Comparison of ENCODE assay signal across 1 cellular context in genomic region chr12:106586535-106586802, GRCh38.
TF ChIP-seq lines count a peak whose summit lies in the region.

No MANE protein-coding gene starts in this region.

TF ChIP-seq in WTC11, 78 proteins besides CTCF, POLR2A, EP300 and RAD21 (continued from another document):
- TF ChIP-seq ARID4B (CRISPR knock-in tag; IDR thresholded peaks at IDR 0.05; ENCODE audit: borderline replicate concordance) (no peak), KAT7 (CRISPR knock-in tag; IDR thresholded peaks at IDR 0.05; ENCODE audit: borderline replicate concordance) (no peak), ERG (CRISPR knock-in tag; IDR thresholded peaks at IDR 0.05) (no peak), RELA (CRISPR knock-in tag; IDR thresholded peaks at IDR 0.05; ENCODE audit: borderline replicate concordance) (no peak)
